9 cellular contexts compared by ENCODE assay signal in genomic region chr3:20225769-20226168, GRCh38. TPM values are rescaled to one million over a fixed set of nuclear protein-coding genes. Genes with fewer than 3 reads are reported as not detected.
DNase-seq lines count a peak whose midpoint lies in the region; ATAC-seq lines count a peak whose summit lies in the region.
"Had no signal": no experiment of that assay in that cellular context is flagged by ENCODE, and none has a peak within 500 bp of the region (broad histone marks: within the 10 kb centered on the region; RNA-seq: fewer than 3 reads in every experiment).

No MANE protein-coding gene starts in this region.

- no peaks in the 10 kb centered on the region for H3K4me1 Mint-ChIP-seq in naive thymus-derived CD8-positive, alpha-beta T cell
- H3K4me1 Mint-ChIP-seq: stimulated activated naive B cell treated with anti-CD40 and anti-IgM and Interleukin-4, amounts not matched to agents 10 μg/mL and 1 μg/mL and 100 μg/mL, for 72 hours had no signal

- H3K9me3 Mint-ChIP-seq in naive thymus-derived CD8-positive, alpha-beta T cell: peaks cover 0 to 3% (median 0%) of the 10 kb centered on the region in 9 donors
- H3K9me3 Mint-ChIP-seq: stimulated activated naive B cell treated with anti-CD40 and anti-IgM and Interleukin-4, amounts not matched to agents 10 μg/mL and 1 μg/mL and 100 μg/mL, for 72 hours had no signal

- DNase-seq in COLO829 (ENCODE audit: low spot score) (peak; percentile 16), HT1080 (ENCODE audit: low read depth) (peak; percentile 47), SW480 (ENCODE audit: low spot score) (peak; percentile 27), iPS DF 4.7 (ENCODE audit: extremely low read depth, low spot score) (peak; percentile 33), mesenteric fat pad (ENCODE audit: low spot score) (no peak), NCI-H1436 (lab: John Stamatoyannopoulos, UW) (no peak)
- no peak for DNase-seq in activated effector memory CD4-positive, alpha-beta T cell treated with Interleukin-2 at 50 U/mL for 16 hours
- no peak for DNase-seq in naive thymus-derived CD8-positive, alpha-beta T cell
- DNase-seq: stimulated activated naive B cell treated with anti-CD40 and anti-IgM and Interleukin-4, amounts not matched to agents 10 μg/mL and 1 μg/mL and 100 μg/mL, for 72 hours had no signal

- H3K36me3 Mint-ChIP-seq in naive thymus-derived CD8-positive, alpha-beta T cell: peaks cover 0 to 4% (median 4%) of the 10 kb centered on the region in 3 donors
- H3K36me3 Mint-ChIP-seq: stimulated activated naive B cell treated with anti-CD40 and anti-IgM and Interleukin-4, amounts not matched to agents 10 μg/mL and 1 μg/mL and 100 μg/mL, for 72 hours had no signal

- no peak overlapping the region for H3K27ac Mint-ChIP-seq in naive thymus-derived CD8-positive, alpha-beta T cell
- H3K27ac Mint-ChIP-seq: stimulated activated naive B cell treated with anti-CD40 and anti-IgM and Interleukin-4, amounts not matched to agents 10 μg/mL and 1 μg/mL and 100 μg/mL, for 72 hours had no signal

- peaks cover 0 to 6% (median 0%) of the 10 kb centered on the region in 5 donors for H3K27me3 Mint-ChIP-seq in naive thymus-derived CD8-positive, alpha-beta T cell
- H3K27me3 Mint-ChIP-seq: stimulated activated naive B cell treated with anti-CD40 and anti-IgM and Interleukin-4, amounts not matched to agents 10 μg/mL and 1 μg/mL and 100 μg/mL, for 72 hours had no signal

- POLR2A ChIA-PET in naive thymus-derived CD8-positive, alpha-beta T cell (lab: Charles Lee): no interaction called here

- H3K4me3 Mint-ChIP-seq in naive thymus-derived CD8-positive, alpha-beta T cell: no peak overlapping the region
- H3K4me3 Mint-ChIP-seq: stimulated activated naive B cell treated with anti-CD40 and anti-IgM and Interleukin-4, amounts not matched to agents 10 μg/mL and 1 μg/mL and 100 μg/mL, for 72 hours had no signal

- no peak for ATAC-seq in naive thymus-derived CD8-positive, alpha-beta T cell

RNA-seq across cellular contexts. Expression of gene SGO1, which starts 39.8 kb away (rescaled TPM):
- total RNA-seq in HT1080 (2014; rRNA removed; shearing (Covaris generic)): 15.9 and 18.2 TPM in 2 replicates
- polyA plus RNA-seq in HT1080 (2015; cell fraction: cytosol; rRNA removed): 19.6 and 20.4 TPM in 2 replicates
- polyA plus RNA-seq in HT1080 (2015; cell fraction: nucleus; rRNA removed): 12.7 and 14.7 TPM in 2 replicates
- 0.32 TPM for total RNA-seq in mesenteric fat pad
- 1 to 10 TPM in 1 of 2 experiments, under 1 TPM in 1; 0.88 to 1.1 TPM for total RNA-seq in naive thymus-derived CD8-positive, alpha-beta T cell
- polyA plus RNA-seq in naive thymus-derived CD8-positive, alpha-beta T cell: under 1 TPM; 0.45 to 0.76 (median 0.49) TPM

Comparison
In these comparisons a context has a peak if more than half of its experiments do, and no peak if none do; other contexts are left out.
1. DNase-seq: peak in COLO829 (single experiment), HT1080 (single experiment), SW480 (single experiment) and iPS DF 4.7 (single experiment); none in activated effector memory CD4-positive, alpha-beta T cell treated with Interleukin-2 at 50 U/mL for 16 hours (single experiment), mesenteric fat pad (single experiment), naive thymus-derived CD8-positive, alpha-beta T cell (0 of 10) and NCI-H1436 (single experiment).